1 cellular context compared by ENCODE assay signal in genomic region chr14:49852351-49853157, GRCh38.
TF ChIP-seq lines count a peak whose summit lies in the region.

Gene NEMF, minus strand, starts transcription at chr14:49852788. Its CDS starts 35 bp downstream, at chr14:49852753.

TF ChIP-seq in K562, 482 proteins besides CTCF, POLR2A, EP300 and RAD21 (continued from another document and continues in another):
- TF ChIP-seq ZNF592 (IDR thresholded peaks at IDR 0.05) (peak; percentile 46; the same call in 1 of the 2 replicates), SMC3 (conservative IDR thresholded peaks at IDR 0.05; ENCODE audit: insufficient read depth, low read depth, low read length) (0 out of 2 replicates have a peak, but pooled peaks have one; percentile 18), NR4A1 (CRISPR knock-in tag; IDR thresholded peaks at IDR 0.05) (no peak), NR4A1 (tag; IDR thresholded peaks at IDR 0.05) (no peak), STAT5B (CRISPR knock-in tag; IDR thresholded peaks at IDR 0.05) (no peak), NFE2 (IDR thresholded peaks at IDR 0.05; ENCODE audit: low read depth) (no peak), NFATC3 (IDR thresholded peaks at IDR 0.05) (no peak), MAFK (IDR thresholded peaks at IDR 0.05; ENCODE audit: low read length) (no peak), FOXM1 (IDR thresholded peaks at IDR 0.05; ENCODE audit: low read depth) (peak; percentile 26; the same call in 1 of the 2 replicates), FOXM1 (CRISPR knock-in tag; IDR thresholded peaks at IDR 0.05; ENCODE audit: low read depth) (0 out of 2 replicates have a peak, but pooled peaks have one; percentile 41), NBN (IDR thresholded peaks at IDR 0.05; ENCODE audit: low read depth) (peak; percentile 45; the same call in 1 of the 2 replicates), ZNF511 (CRISPR knock-in tag; IDR thresholded peaks at IDR 0.05) (peak; percentile 27; the same call in 1 of the 2 replicates), TARDBP (IDR thresholded peaks at IDR 0.05) (peak; percentile 68; the same call in 1 of the 2 replicates), LCOR (CRISPR knock-in tag; IDR thresholded peaks at IDR 0.05) (0 out of 2 replicates have a peak, but pooled peaks have one; percentile 41), PCBP2 (IDR thresholded peaks at IDR 0.05; ENCODE audit: low read depth, low read length, poor library complexity, severe bottlenecking) (no peak), ATF7 (IDR thresholded peaks at IDR 0.05) (peak; percentile 68), ZNF311 (CRISPR knock-in tag; IDR thresholded peaks at IDR 0.05) (no peak), SOX6 (IDR thresholded peaks at IDR 0.05) (peak; percentile 30; the same call in 1 of the 2 replicates), CBX8 (IDR thresholded peaks at IDR 0.05; ENCODE audit: borderline replicate concordance, extremely low read depth, low read depth, low read length, poor library complexity, severe bottlenecking) (no peak), ZNF507 (tag; conservative IDR thresholded peaks at IDR 0.05) (no peak), KDM1A (IDR thresholded peaks at IDR 0.05) (no peak), ZNF584 (CRISPR knock-in tag; IDR thresholded peaks at IDR 0.05; ENCODE audit: low read depth) (no peak), ESRRB (CRISPR knock-in tag; IDR thresholded peaks at IDR 0.05; ENCODE audit: borderline replicate concordance) (no peak), POLR2G (IDR thresholded peaks at IDR 0.05; ENCODE audit: low read depth, low read length) (peak; percentile 90), PHF8 (IDR thresholded peaks at IDR 0.05; ENCODE audit: borderline replicate concordance, low read length) (peak; percentile 93; the same call in 1 of the 2 replicates), L3MBTL2 (IDR thresholded peaks at IDR 0.05) (peak; percentile 69), POU5F1 (IDR thresholded peaks at IDR 0.05; ENCODE audit: borderline replicate concordance, low read depth, low read length, partially characterized antibody) (peak; percentile 85), GTF2E2 (tag; IDR thresholded peaks at IDR 0.05) (peak; percentile 65; the same call in 1 of the 2 replicates), PRDM10 (IDR thresholded peaks at IDR 0.05; ENCODE audit: partially characterized antibody) (no peak), C11orf30 (IDR thresholded peaks at IDR 0.05; ENCODE audit: low read depth) (peak; percentile 55), FIP1L1 (IDR thresholded peaks at IDR 0.05; ENCODE audit: low read depth, low read length, poor library complexity, severe bottlenecking) (no peak), TOE1 (IDR thresholded peaks at IDR 0.05; ENCODE audit: borderline replicate concordance) (peak; percentile 74), TOE1 (CRISPR knock-in tag; IDR thresholded peaks at IDR 0.05; ENCODE audit: borderline replicate concordance, low read depth) (no peak), SMAD3 (CRISPR knock-in tag; conservative IDR thresholded peaks at IDR 0.05) (no peak), ZKSCAN1 (IDR thresholded peaks at IDR 0.05; ENCODE audit: low read depth, low read length) (no peak), CBX1 (IDR thresholded peaks at IDR 0.05; ENCODE audit: low read depth) (no peak), ZNF282 (CRISPR knock-in tag; IDR thresholded peaks at IDR 0.05) (no peak), ILF3 (IDR thresholded peaks at IDR 0.05; ENCODE audit: borderline replicate concordance) (no peak), CGGBP1 (CRISPR knock-in tag; IDR thresholded peaks at IDR 0.05) (no peak), ZBTB43 (CRISPR knock-in tag; IDR thresholded peaks at IDR 0.05) (0 out of 2 replicates have a peak, but pooled peaks have one; percentile 23), CEBPZ (IDR thresholded peaks at IDR 0.05; ENCODE audit: borderline replicate concordance, low read depth, low read length) (no peak), MITF (IDR thresholded peaks at IDR 0.05) (no peak), ZBTB2 (IDR thresholded peaks at IDR 0.05) (0 out of 2 replicates have a peak, but pooled peaks have one; percentile 40), ESRRA (IDR thresholded peaks at IDR 0.05; ENCODE audit: borderline replicate concordance, low read depth) (peak; percentile 50; the same call in 1 of the 2 replicates), ZNF766 (CRISPR knock-in tag; conservative IDR thresholded peaks at IDR 0.05) (no peak), RBM39 (optimal IDR thresholded peaks at IDR 0.05; ENCODE audit: low read depth, low read length) (peak; percentile 12), CHCHD3 (CRISPR knock-in tag; IDR thresholded peaks at IDR 0.05) (no peak), ARNT (IDR thresholded peaks at IDR 0.05) (peak in 1 of 2 experiments; percentile 62; a peak in 1 of 4 replicates), SMAD1 (IDR thresholded peaks at IDR 0.05; ENCODE audit: low read depth, low read length, partially characterized antibody) (peak; percentile 69), CBX2 (IDR thresholded peaks at IDR 0.05; ENCODE audit: insufficient read depth, low read length, poor library complexity, severe bottlenecking) (no peak), HDAC2 (IDR thresholded peaks at IDR 0.05) (no peak; the same call in 1 of the 2 replicates)
